Comparison of ENCODE assay signal across 28 cellular contexts in the genomic region with DNA sequence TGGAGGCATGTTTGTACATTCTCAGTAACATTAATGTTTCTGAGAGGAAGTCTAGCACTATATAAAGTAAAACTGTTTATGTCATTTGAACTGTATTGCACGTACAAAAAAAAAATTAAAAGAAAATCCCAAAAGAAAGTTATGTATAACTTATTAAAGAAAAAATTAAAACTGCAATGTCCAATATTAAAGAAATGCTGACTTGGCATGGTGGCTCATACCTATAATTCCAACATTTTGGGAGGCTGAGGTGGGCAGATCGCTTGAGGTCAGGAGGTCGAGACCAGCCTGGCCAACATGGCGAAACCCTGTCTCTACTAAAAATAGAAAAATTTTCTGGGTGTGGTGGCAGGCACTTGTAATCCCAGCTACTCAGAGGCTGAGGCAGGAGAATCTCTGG.
"Had no signal": no experiment of that assay in that cellular context is flagged by ENCODE, and none has a peak within 500 bp of the region (broad histone marks: within the 10 kb centered on the region; RNA-seq: fewer than 3 reads in every experiment).

No MANE protein-coding gene starts in this region.

- H3K9me3 ChIP-seq: colonic mucosa had no signal

- FAIRE-seq: colon, endometrium, endothelial cell of umbilical vein, frontal cortex had no signal

- H3K36me3 ChIP-seq: colonic mucosa, esophagus muscularis mucosa, esophagus squamous epithelium, gastrocnemius medialis, gastroesophageal sphincter, heart left ventricle, heart right ventricle had no signal

- DNase-seq: colonic mucosa; cortex of kidney; dermis blood vessel endothelial cell; dorsolateral prefrontal cortex; effector CD4-positive, alpha-beta T cell; effector CD8-positive, alpha-beta T cell; effector memory CD4-positive, alpha-beta T cell; effector memory CD8-positive, alpha-beta T cell; endodermal cell; erythroblast; esophagus squamous epithelium; foreskin fibroblast; foreskin keratinocyte; foreskin melanocyte; gastrocnemius medialis; glutamatergic neuron; head of caudate nucleus; heart left ventricle; heart right ventricle had no signal

- H3K27ac ChIP-seq: colonic mucosa, coronary artery, dorsolateral prefrontal cortex, epithelial cell of prostate, esophagus muscularis mucosa, esophagus squamous epithelium, foreskin keratinocyte, gastrocnemius medialis, gastroesophageal sphincter, heart left ventricle, heart right ventricle had no signal

- H3K27me3 ChIP-seq: colonic mucosa, esophagus muscularis mucosa, esophagus squamous epithelium, foreskin keratinocyte, gastrocnemius medialis, gastroesophageal sphincter, heart right ventricle had no signal

- H3K4me3 ChIP-seq: colonic mucosa, coronary artery, dorsolateral prefrontal cortex, esophagus muscularis mucosa, esophagus squamous epithelium, gastrocnemius medialis, gastroesophageal sphincter, heart left ventricle, heart right ventricle had no signal

- ATAC-seq: effector memory CD8-positive, alpha-beta T cell; esophagus mucosa; foreskin keratinocyte; gastrocnemius medialis; gastroesophageal sphincter; heart left ventricle; heart right ventricle had no signal

- H3K4me1 ChIP-seq: colonic mucosa, esophagus muscularis mucosa, esophagus squamous epithelium, foreskin keratinocyte, gastrocnemius medialis, gastroesophageal sphincter, heart left ventricle, heart right ventricle had no signal
